In the genomic region with DNA sequence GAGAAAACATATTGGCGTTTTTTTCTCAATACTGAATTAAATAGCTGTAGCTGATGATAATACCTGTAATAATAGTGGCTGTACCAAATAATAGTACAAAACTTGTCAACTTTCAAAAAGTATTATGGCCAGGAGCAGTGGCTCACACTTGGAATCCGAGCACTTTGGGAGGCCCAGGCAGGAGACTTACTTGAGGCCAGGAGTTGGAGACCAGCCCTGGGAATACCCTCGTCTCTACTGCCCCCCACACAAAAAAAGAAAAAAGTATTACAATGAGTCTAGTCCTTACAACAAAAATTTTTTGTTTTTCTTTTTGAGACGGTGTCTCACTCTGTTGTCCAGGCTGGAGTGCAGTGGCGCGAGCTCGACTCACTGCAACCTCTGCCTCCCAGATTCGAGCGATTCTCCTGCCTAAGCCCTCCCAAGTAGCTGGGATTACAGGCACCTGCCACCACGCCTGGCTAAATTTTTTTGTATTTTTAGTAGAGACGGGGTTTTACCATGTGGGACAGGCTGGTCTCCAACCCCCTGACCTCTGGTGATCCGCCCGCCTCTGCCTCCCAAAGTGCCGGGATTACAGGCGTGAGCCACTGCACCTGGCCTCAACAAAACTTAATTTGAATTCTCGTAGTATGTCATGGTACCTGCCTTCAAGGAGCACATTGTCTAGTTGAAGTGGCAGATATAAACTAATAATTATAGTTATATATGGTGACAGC, we compare ENCODE assay signal across 8 cellular contexts. TPM values are rescaled to one million over a fixed set of nuclear protein-coding genes. Genes with fewer than 3 reads are reported as not detected.
A peak's percentile ranks its signal among the peaks of the same experiment; 100 is the strongest.
DNase-seq lines count a peak whose midpoint lies in the region; ATAC-seq lines count a peak whose summit lies in the region.

No MANE protein-coding gene starts in this region.

- peak overlapping the region; percentile 100; the same call in 1 of the 2 replicates for H3K9ac ChIP-seq in iPS-20b (ENCODE audit: low read depth, low read length)
- peak overlapping the region in 1 of 2 donors; percentile 97 for H3K9ac ChIP-seq in stomach smooth muscle (ENCODE audit: low read length in 2 of 2)

- DNase-seq in activated CD4-positive, alpha-beta T cell treated with anti-CD3 and anti-CD28 coated beads, Interleukin-2, amount 10 ng/mL, durations not matched to agents 7 days and 5 days: no peak
- DNase-seq in activated CD4-positive, alpha-beta T cell treated with anti-CD3 and anti-CD28 coated beads for 4 hours: no peak
- no peak for DNase-seq in activated CD4-positive, alpha-beta memory T cell treated with anti-CD3 and anti-CD28 coated beads, Interleukin-2, amount 10 ng/mL, durations not matched to agents 7 days and 5 days
- DNase-seq in amniotic stem cell (lab: John Stamatoyannopoulos, UW) (no peak), COR-L47 (lab: John Stamatoyannopoulos, UW) (no peak)

- peaks cover 57% of the 10 kb centered on the region for H3K36me3 Mint-ChIP-seq in activated CD4-positive, alpha-beta T cell treated with anti-CD3 and anti-CD28 coated beads, Interleukin-2, amount 10 ng/mL, durations not matched to agents 7 days and 5 days (ENCODE audit: low read depth)
- H3K36me3 Mint-ChIP-seq in activated CD4-positive, alpha-beta memory T cell treated with anti-CD3 and anti-CD28 coated beads, Interleukin-2, amount 10 ng/mL, durations not matched to agents 7 days and 5 days (ENCODE audit: low read depth): peaks cover 59% of the 10 kb centered on the region

- H3K27ac Mint-ChIP-seq in activated CD4-positive, alpha-beta T cell treated with anti-CD3 and anti-CD28 coated beads, Interleukin-2, amount 10 ng/mL, durations not matched to agents 7 days and 5 days: peak overlapping the region; percentile 100
- peak overlapping the region; percentile 100 for H3K27ac Mint-ChIP-seq in activated CD4-positive, alpha-beta memory T cell treated with anti-CD3 and anti-CD28 coated beads, Interleukin-2, amount 10 ng/mL, durations not matched to agents 7 days and 5 days

- no peaks in the 10 kb centered on the region for H3K27me3 ChIP-seq in iPS-20b (ENCODE audit: insufficient read depth, low read length)
- no peaks in the 10 kb centered on the region for H3K27me3 ChIP-seq in stomach smooth muscle (ENCODE audit: control insufficient read depth in 1 of 2, insufficient read depth in 2 of 2, low read length in 2 of 2)

- peaks cover 58% of the 10 kb centered on the region for H3K36me3 ChIP-seq in iPS-20b (ENCODE audit: insufficient read depth, low read depth, low read length)
- H3K36me3 ChIP-seq in stomach smooth muscle (ENCODE audit: control insufficient read depth in 2 of 2, insufficient read depth in 2 of 2, low read length in 2 of 2): peaks cover 10 to 15% of the 10 kb centered on the region in 2 donors

- no peaks in the 10 kb centered on the region for H3K27me3 Mint-ChIP-seq in activated CD4-positive, alpha-beta T cell treated with anti-CD3 and anti-CD28 coated beads, Interleukin-2, amount 10 ng/mL, durations not matched to agents 7 days and 5 days
- H3K27me3 Mint-ChIP-seq in activated CD4-positive, alpha-beta memory T cell treated with anti-CD3 and anti-CD28 coated beads, Interleukin-2, amount 10 ng/mL, durations not matched to agents 7 days and 5 days: no peaks in the 10 kb centered on the region

- POLR2A ChIA-PET in activated CD4-positive, alpha-beta T cell treated with anti-CD3 and anti-CD28 coated beads, Interleukin-2, amount 10 ng/mL, durations not matched to agents 7 days and 5 days (lab: Charles Lee): no interaction called here
- POLR2A ChIA-PET in activated CD4-positive, alpha-beta memory T cell treated with anti-CD3 and anti-CD28 coated beads, Interleukin-2, amount 10 ng/mL, durations not matched to agents 7 days and 5 days (lab: Charles Lee): interaction anchor here (0.7 to 3.1 kb wide), 5 partner anchors 8 to 544 kb away, joined by 3 to 32 read pairs (median 8); a partner anchor contains a TSS

- H3K4me3 ChIP-seq in iPS-20b (ENCODE audit: low read length) (peak overlapping the region; percentile 98), stomach smooth muscle (ENCODE audit: low read length in 2 of 2) (peak overlapping the region; percentile 75 to 86)

- CTCF ChIA-PET in activated CD4-positive, alpha-beta T cell treated with anti-CD3 and anti-CD28 coated beads, Interleukin-2, amount 10 ng/mL, durations not matched to agents 7 days and 5 days (lab: Charles Lee): interaction anchor here (0.6 to 1.4 kb wide), 2 partner anchors 11 to 134 kb away, joined by 3 to 4 read pairs; no protein-coding TSS in a partner anchor
- CTCF ChIA-PET in activated CD4-positive, alpha-beta memory T cell treated with anti-CD3 and anti-CD28 coated beads, Interleukin-2, amount 10 ng/mL, durations not matched to agents 7 days and 5 days (lab: Charles Lee): interaction anchor here (1.8 to 2.7 kb wide), 2 partner anchors 25 to 132 kb away, joined by 9 read pairs; no protein-coding TSS in a partner anchor

- H3K4me3 Mint-ChIP-seq in activated CD4-positive, alpha-beta T cell treated with anti-CD3 and anti-CD28 coated beads, Interleukin-2, amount 10 ng/mL, durations not matched to agents 7 days and 5 days: peak overlapping the region; percentile 88
- H3K4me3 Mint-ChIP-seq in activated CD4-positive, alpha-beta memory T cell treated with anti-CD3 and anti-CD28 coated beads, Interleukin-2, amount 10 ng/mL, durations not matched to agents 7 days and 5 days: peak overlapping the region; percentile 99

- peaks cover 16% of the 10 kb centered on the region for H3K4me1 ChIP-seq in iPS-20b (ENCODE audit: insufficient read depth, low read length)
- H3K4me1 ChIP-seq in stomach smooth muscle (ENCODE audit: control insufficient read depth, insufficient read depth, low read length): peaks cover 35% of the 10 kb centered on the region

- H3K9me3 Mint-ChIP-seq in activated CD4-positive, alpha-beta T cell treated with anti-CD3 and anti-CD28 coated beads, Interleukin-2, amount 10 ng/mL, durations not matched to agents 7 days and 5 days: no peaks in the 10 kb centered on the region
- H3K9me3 Mint-ChIP-seq in activated CD4-positive, alpha-beta memory T cell treated with anti-CD3 and anti-CD28 coated beads, Interleukin-2, amount 10 ng/mL, durations not matched to agents 7 days and 5 days: no peaks in the 10 kb centered on the region

- H3K4me1 Mint-ChIP-seq in activated CD4-positive, alpha-beta T cell treated with anti-CD3 and anti-CD28 coated beads, Interleukin-2, amount 10 ng/mL, durations not matched to agents 7 days and 5 days: peaks cover 49% of the 10 kb centered on the region
- peaks cover 70% of the 10 kb centered on the region for H3K4me1 Mint-ChIP-seq in activated CD4-positive, alpha-beta memory T cell treated with anti-CD3 and anti-CD28 coated beads, Interleukin-2, amount 10 ng/mL, durations not matched to agents 7 days and 5 days

- no peaks in the 10 kb centered on the region for H3K9me3 ChIP-seq in iPS-20b (ENCODE audit: insufficient read depth, low read depth, low read length)
- no peaks in the 10 kb centered on the region for H3K9me3 ChIP-seq in stomach smooth muscle (ENCODE audit: control insufficient read depth in 2 of 2, low read length in 2 of 2)

- peak overlapping the region; percentile 97 for H3K27ac ChIP-seq in iPS-20b (ENCODE audit: low read length)
- H3K27ac ChIP-seq in stomach smooth muscle (ENCODE audit: low read length): no peak overlapping the region

- ATAC-seq in HG03378 (IDR thresholded peaks at IDR 0.05; ENCODE audit: unreplicated experiment): no peak

RNA-seq across cellular contexts. Expression of a gene that starts 1.4 kb away (rescaled TPM):
- 100 to 1,000 TPM; 311 TPM for total RNA-seq in activated CD4-positive, alpha-beta T cell treated with anti-CD3 and anti-CD28 coated beads, Interleukin-2, amount 10 ng/mL, durations not matched to agents 7 days and 5 days
- total RNA-seq in activated CD4-positive, alpha-beta memory T cell treated with anti-CD3 and anti-CD28 coated beads, Interleukin-2, amount 10 ng/mL, durations not matched to agents 7 days and 5 days: 100 to 1,000 TPM; 271 to 277 TPM

RNA-seq across cellular contexts. Expression of a gene that starts 2.1 kb away (rescaled TPM):
- 10 to 100 TPM; 51.0 to 57.6 TPM for total RNA-seq in activated CD4-positive, alpha-beta T cell treated with anti-CD3 and anti-CD28 coated beads, Interleukin-2, amount 10 ng/mL, durations not matched to agents 7 days and 5 days
- total RNA-seq in activated CD4-positive, alpha-beta memory T cell treated with anti-CD3 and anti-CD28 coated beads, Interleukin-2, amount 10 ng/mL, durations not matched to agents 7 days and 5 days: 10 to 100 TPM; 58.1 to 60.4 TPM

RNA-seq across cellular contexts. Expression of a gene that starts 50.2 kb away (rescaled TPM):
- not detected for total RNA-seq in activated CD4-positive, alpha-beta T cell treated with anti-CD3 and anti-CD28 coated beads, Interleukin-2, amount 10 ng/mL, durations not matched to agents 7 days and 5 days
- total RNA-seq in activated CD4-positive, alpha-beta memory T cell treated with anti-CD3 and anti-CD28 coated beads, Interleukin-2, amount 10 ng/mL, durations not matched to agents 7 days and 5 days: not detected
